Comparison of ENCODE assay signal across 8 cellular contexts in genomic region chr1:202810615-202811295, GRCh38. TPM values are rescaled to one million over a fixed set of nuclear protein-coding genes. Genes with fewer than 3 reads are reported as not detected.
A peak's percentile ranks its signal among the peaks of the same experiment; 100 is the strongest.
DNase-seq lines count a peak whose midpoint lies in the region; ATAC-seq and TF ChIP-seq lines count a peak whose summit lies in the region.

PCAT6 (plus strand) TSS chr1:202810954.

- TF ChIP-seq CTCF in cardiac muscle cell (IDR thresholded peaks at IDR 0.05; ENCODE audit: low read depth, low read length), result no peak
- no peak for TF ChIP-seq CTCF in parathyroid adenoma (IDR thresholded peaks at IDR 0.05)
- TF ChIP-seq CTCF in tibial nerve (IDR thresholded peaks at IDR 0.05), result peak in 1 of 5 experiments; percentile 42

- DNase-seq in NCI-H128 (lab: John Stamatoyannopoulos, UW; ENCODE audit: unreplicated experiment) (peak; percentile 91), SW 1271 (lab: John Stamatoyannopoulos, UW) (peak; percentile 67 to 82), cardiac muscle cell (ENCODE audit: low read depth in 1 of 2, low spot score in 1 of 2) (peak; percentile 98 to 99), tibial nerve (ENCODE audit: low spot score in 2 of 2) (peak; percentile 91 to 93)
- peak; percentile 89 for DNase-seq in activated naive CD8-positive, alpha-beta T cell treated with anti-CD3 and anti-CD28 coated beads, Interleukin-2, amount 50 U/mL, for 24 hours

- peak; percentile 67 for ATAC-seq in HG02623 (IDR thresholded peaks at IDR 0.05; ENCODE audit: unreplicated experiment)
- peak; percentile 83 for ATAC-seq in activated naive CD8-positive, alpha-beta T cell treated with anti-CD3 and anti-CD28 coated beads, Interleukin-2, amount 50 U/mL, for 24 hours

- no peak within 1 kb of the TSS for H3K9ac ChIP-seq in parathyroid adenoma

- H3K4me2 ChIP-seq in parathyroid adenoma (ENCODE audit: low read length), result peak within 1 kb of the TSS; percentile 96

- H3K79me2 ChIP-seq in parathyroid adenoma, result peaks cover 2% of the 10 kb centered on the region

- peaks cover 13% of the 10 kb centered on the region for H3K27me3 Mint-ChIP-seq in activated naive CD8-positive, alpha-beta T cell treated with anti-CD3 and anti-CD28 coated beads, Interleukin-2, amount 50 U/mL, for 24 hours

- no peaks in the 10 kb centered on the region for H3K36me3 ChIP-seq in cardiac muscle cell
- H3K36me3 ChIP-seq in parathyroid adenoma (ENCODE audit: control insufficient read depth, insufficient read depth, low read length), result no peaks in the 10 kb centered on the region
- no peaks in the 10 kb centered on the region for H3K36me3 ChIP-seq in tibial nerve

- TF ChIP-seq POLR2A in tibial nerve (IDR thresholded peaks at IDR 0.05), result peak; percentile 30 to 84

- H3K4me1 Mint-ChIP-seq in activated naive CD8-positive, alpha-beta T cell treated with anti-CD3 and anti-CD28 coated beads, Interleukin-2, amount 50 U/mL, for 24 hours, result peaks cover 36% of the 10 kb centered on the region

- no peaks in the 10 kb centered on the region for H3K9me3 Mint-ChIP-seq in activated naive CD8-positive, alpha-beta T cell treated with anti-CD3 and anti-CD28 coated beads, Interleukin-2, amount 50 U/mL, for 24 hours

- no peaks in the 10 kb centered on the region for H3K36me3 Mint-ChIP-seq in activated naive CD8-positive, alpha-beta T cell treated with anti-CD3 and anti-CD28 coated beads, Interleukin-2, amount 50 U/mL, for 24 hours (ENCODE audit: low read depth)

- peak within 1 kb of the TSS; percentile 95 for H2AFZ ChIP-seq in parathyroid adenoma

- peak within 1 kb of the TSS; percentile 74 for H3K27ac Mint-ChIP-seq in activated naive CD8-positive, alpha-beta T cell treated with anti-CD3 and anti-CD28 coated beads, Interleukin-2, amount 50 U/mL, for 24 hours

- peaks cover 9% of the 10 kb centered on the region for H3K4me1 ChIP-seq in cardiac muscle cell (ENCODE audit: low read depth)
- peaks cover 3% of the 10 kb centered on the region for H3K4me1 ChIP-seq in parathyroid adenoma
- peaks cover 0 to 41% (median 14%) of the 10 kb centered on the region in 4 donors for H3K4me1 ChIP-seq in tibial nerve

- H3K27ac ChIP-seq in cardiac muscle cell, result peak within 1 kb of the TSS; percentile 71
- H3K27ac ChIP-seq in parathyroid adenoma, result peak within 1 kb of the TSS; percentile 83
- peak within 1 kb of the TSS; percentile 55 to 89 (median 84) for H3K27ac ChIP-seq in tibial nerve

- TF ChIP-seq EP300 in tibial nerve (IDR thresholded peaks at IDR 0.05), result peak; percentile 83 to 95

- 1% methylated on average over 49 to 51 of the region's 53 CpGs for WGBS in tibial nerve, 2 donors

- H3K4me3 ChIP-seq in GM08714 (ENCODE audit: low read length) (peak within 1 kb of the TSS; percentile 61; the same call in 1 of the 2 replicates), cardiac muscle cell (peak within 1 kb of the TSS; percentile 72), parathyroid adenoma (ENCODE audit: low read depth, low read length) (peak within 1 kb of the TSS; percentile 64), tibial nerve (peak within 1 kb of the TSS; percentile 70 to 78 (median 75))

- H3K27me3 ChIP-seq in cardiac muscle cell (no peaks in the 10 kb centered on the region), parathyroid adenoma (ENCODE audit: control insufficient read depth, insufficient read depth, low read length) (no peaks in the 10 kb centered on the region), tibial nerve (no peaks in the 10 kb centered on the region)

- peak within 1 kb of the TSS; percentile 79 for H3K4me3 Mint-ChIP-seq in activated naive CD8-positive, alpha-beta T cell treated with anti-CD3 and anti-CD28 coated beads, Interleukin-2, amount 50 U/mL, for 24 hours

- H3K9me3 ChIP-seq in cardiac muscle cell (ENCODE audit: low read depth) (no peaks in the 10 kb centered on the region), parathyroid adenoma (ENCODE audit: control insufficient read depth, low read length) (no peaks in the 10 kb centered on the region), tibial nerve (no peaks in the 10 kb centered on the region)

RNA-seq across cellular contexts. Expression of gene PCAT6, which starts in this region (rescaled TPM):
- 17.7 and 19.8 TPM in 2 replicates for total RNA-seq in cardiac muscle cell
- 67.4 and 92.9 TPM in 2 replicates for polyA plus RNA-seq in cardiac muscle cell
- not detected for total RNA-seq in tibial nerve

Comparison
In these comparisons a context has a peak if more than half of its experiments do, and no peak if none do; other contexts are left out.
1. Peak in every context shown above with its lines: DNase-seq, ATAC-seq, H3K4me3 ChIP-seq and H3K27ac ChIP-seq.
2. RNA of gene PCAT6 (total RNA-seq): 17.7 to 19.8 TPM in cardiac muscle cell; not detected in tibial nerve; every median in the first group is over 10 times any median in the second.
3. Peak in DNase-seq, H3K4me3 ChIP-seq and H3K27ac ChIP-seq in tibial nerve; RNA of the gene not detected or under 1 TPM.